Comparison of ENCODE assay signal across 10 cellular contexts in genomic region chr15:40040293-40040635, GRCh38. TPM values are rescaled to one million over a fixed set of nuclear protein-coding genes. Genes with fewer than 3 reads are reported as not detected.
DNase-seq lines count a peak whose midpoint lies in the region; ATAC-seq, FAIRE-seq and TF ChIP-seq lines count a peak whose summit lies in the region.
"Had no signal": no experiment of that assay in that cellular context is flagged by ENCODE, and none has a peak within 500 bp of the region (broad histone marks: within the 10 kb centered on the region; RNA-seq: fewer than 3 reads in every experiment).

No MANE protein-coding gene starts in this region.

- ATAC-seq in IMR-90 (ENCODE audit: low read depth) (no peak), K562 (no peak), natural killer cell (no peak), GM18511 (IDR thresholded peaks at IDR 0.05; ENCODE audit: unreplicated experiment) (no peak), HG03457 (IDR thresholded peaks at IDR 0.05; ENCODE audit: unreplicated experiment) (no peak)

- H4K8ac ChIP-seq in IMR-90 (ENCODE audit: low read depth in 2 of 2, low read length in 2 of 2): peak overlapping the region in 1 of 2 experiments; percentile 53; a peak in 1 of 4 replicates

- dilution Hi-C loops in IMR-90 (cut with HindIII; ENCODE audit: low sequenced_read_pairs, unreplicated experiment): no loop called here

- intact Hi-C loops in CD4-positive, alpha-beta memory T cell (cut with micrococcal nuclease): no loop called here
- intact Hi-C loops in IMR-90 (cut with micrococcal nuclease) (no loop called here), K562 (cut with micrococcal nuclease) (no loop called here), natural killer cell (cut with micrococcal nuclease) (no loop called here)

- POLR2A ChIA-PET in CD4-positive, alpha-beta memory T cell (lab: Charles Lee; ENCODE audit: partially characterized antibody): interaction anchor here (1.0 to 6.2 kb wide), 5 partner anchors 8 to 268 kb away, joined by 3 to 48 read pairs (median 16); partner anchors contain the start of genes BMF and PLCB2
- POLR2A ChIA-PET in IMR-90 (lab: Charles Lee; ENCODE audit: unreplicated experiment) (no interaction called here), K562 (lab: Yijun Ruan, JAX) (interaction anchor here (0.5 to 1.7 kb wide), 5 partner anchors 10 to 298 kb away, joined by 3 to 9 read pairs (median 4); partner anchors contain the start of gene FSIP1)

- no peaks in the 10 kb centered on the region for H3K9me3 Mint-ChIP-seq in CD4-positive, alpha-beta memory T cell
- no peaks in the 10 kb centered on the region for H3K9me3 Mint-ChIP-seq in natural killer cell

- no peak overlapping the region for H4K5ac ChIP-seq in IMR-90 (ENCODE audit: low read depth, low read length)

- H3K4me1 ChIP-seq in CD4-positive, alpha-beta memory T cell (ENCODE audit: insufficient read depth, low read length): peaks cover 31% of the 10 kb centered on the region
- H3K4me1 ChIP-seq in IMR-90 (ENCODE audit: control insufficient read depth, insufficient read depth, low read length) (peaks cover 3% of the 10 kb centered on the region; the same call in 1 of the 2 replicates), K562 (replicated peaks in 1 of 2; ENCODE audit: control insufficient read depth in 2 of 2, insufficient read depth in 2 of 2, low read length in 2 of 2) (peaks cover 12 to 22% of the 10 kb centered on the region in 2 experiments)

- peaks cover 24 to 34% of the 10 kb centered on the region in 2 donors for H3K36me3 Mint-ChIP-seq in CD4-positive, alpha-beta memory T cell
- peaks cover 13% of the 10 kb centered on the region for H3K36me3 Mint-ChIP-seq in natural killer cell

- H4K20me1 ChIP-seq in IMR-90 (ENCODE audit: insufficient read depth, low read length) (peaks cover 10% of the 10 kb centered on the region; the same call in 1 of the 2 replicates), K562 (replicated peaks; ENCODE audit: control insufficient read depth, insufficient read depth, low read length) (no peaks in the 10 kb centered on the region)

- H3K27ac ChIP-seq in CD4-positive, alpha-beta memory T cell (ENCODE audit: low read depth, low read length): no peak overlapping the region
- no peak overlapping the region for H3K27ac ChIP-seq in IMR-90 (ENCODE audit: insufficient read depth, low read length)
- peak overlapping the region; percentile 38; the same call in 2 of the 3 replicates for H3K27ac ChIP-seq in K562 (ENCODE audit: extremely low read depth, low read depth, low read length)

- no peak overlapping the region for H2BK120ac ChIP-seq in IMR-90 (ENCODE audit: low read depth, low read length)

- FAIRE-seq in K562 (lab: Jason Lieb, UNC): no peak

- TF ChIP-seq RAD21 in IMR-90 (IDR thresholded peaks at IDR 0.05; ENCODE audit: low read length) (no peak), K562 (CRISPR knock-in tag; conservative IDR thresholded peaks at IDR 0.05 in 1 of 2, IDR thresholded peaks at IDR 0.05 in 1 of 2) (no peak)

- H2AK9ac ChIP-seq in IMR-90 (replicated peaks; ENCODE audit: low read depth, low read length, poor library complexity): peak overlapping the region; percentile 67

- no peak overlapping the region for H4K91ac ChIP-seq in IMR-90 (ENCODE audit: insufficient read depth, low read depth, low read length)

- H2AFZ ChIP-seq in IMR-90 (replicated peaks; ENCODE audit: low read length, poor library complexity) (no peak overlapping the region), K562 (ENCODE audit: low read depth, low read length) (peak overlapping the region; percentile 10; the same call in 1 of the 2 replicates)

- DNase-seq in CD4-positive, alpha-beta memory T cell: no peak
- DNase-seq in IMR-90: no peak
- no peak for DNase-seq in K562 (ENCODE audit: extremely low read depth in 1 of 4, low spot score in 3 of 4)
- no peak for DNase-seq in natural killer cell
- no peak for DNase-seq in stimulated activated CD4-positive, alpha-beta T cell treated with anti-CD3 and anti-CD28 coated beads, Interleukin-12 subunit alpha, Interleukin-12 subunit beta, amount 100 ng/mL, for 4 hours
- no peak for DNase-seq in NAMALWA (ENCODE audit: low spot score)
- DNase-seq: activated effector memory CD4-positive, alpha-beta T cell treated with anti-CD3 and anti-CD28 coated beads, Interleukin-2, amount 50 U/mL, for 16 hours had no signal

- peaks cover 39% of the 10 kb centered on the region for H3K79me2 ChIP-seq in K562 (ENCODE audit: control insufficient read depth, insufficient read depth, low read length)

- BruUV-seq in IMR-90 (replicated peaks; lab: Mats Ljungman, UMichigan) (no TSS peak), K562 (replicated peaks; lab: Mats Ljungman, UMichigan) (no TSS peak)

- no peak for TF ChIP-seq EP300 in K562 (IDR thresholded peaks at IDR 0.05; ENCODE audit: low read length)

- peak overlapping the region; percentile 0; the same call in 1 of the 2 replicates for H3K4ac ChIP-seq in IMR-90 (ENCODE audit: low read depth, low read length)

- in situ Hi-C loops in IMR-90 (cut with MboI; ENCODE audit: low sequenced_read_pairs): loop anchor here (10.0 kb wide), 1 partner anchor 385 kb away; no protein-coding TSS in a partner anchor
- in situ Hi-C loops in K562 (cut with MboI): no loop called here

- no peaks in the 10 kb centered on the region for H3K27me3 ChIP-seq in CD4-positive, alpha-beta memory T cell (ENCODE audit: insufficient read depth, low read length)
- H3K27me3 ChIP-seq in IMR-90 (ENCODE audit: control insufficient read depth, insufficient read depth, low read length): no peaks in the 10 kb centered on the region
- no peaks in the 10 kb centered on the region for H3K27me3 ChIP-seq in K562 (ENCODE audit: control insufficient read depth in 2 of 2, insufficient read depth in 2 of 2, low read length in 2 of 2)

- H3K4me3 ChIP-seq in CD4-positive, alpha-beta memory T cell (ENCODE audit: low read length in 2 of 2): no peak overlapping the region
- H3K4me3 ChIP-seq in IMR-90 (ENCODE audit: insufficient read depth, low read depth, low read length) (no peak overlapping the region), K562 (peak overlapping the region; percentile 87)
- H3K4me3 ChIP-seq: lung had no signal

- H3K9ac ChIP-seq in IMR-90 (ENCODE audit: low read depth, low read length) (no peak overlapping the region), K562 (ENCODE audit: insufficient read depth in 1 of 2, low read depth in 2 of 2, low read length in 2 of 2) (peak overlapping the region; percentile 51 to 94; a peak in 3 of 4 replicates)

- no peaks in the 10 kb centered on the region for H3K27me3 Mint-ChIP-seq in CD4-positive, alpha-beta memory T cell
- H3K27me3 Mint-ChIP-seq in natural killer cell (ENCODE audit: low read depth in 2 of 2): no peaks in the 10 kb centered on the region

- H3K9me1 ChIP-seq in IMR-90 (ENCODE audit: insufficient read depth, low read length): 0 out of 2 replicates have a peak, but pooled peaks cover 4% of the 10 kb centered on the region
- no peaks in the 10 kb centered on the region for H3K9me1 ChIP-seq in K562 (ENCODE audit: control insufficient read depth, insufficient read depth, low read length)

- no peak overlapping the region for H2BK20ac ChIP-seq in IMR-90 (ENCODE audit: low read depth, low read length)

- H3K4me2 ChIP-seq in IMR-90 (ENCODE audit: low read depth, low read length): no peak overlapping the region; the same call in 1 of the 2 replicates
- H3K4me2 ChIP-seq in K562 (ENCODE audit: insufficient read depth, low read length): peak overlapping the region; percentile 68

- H3K27ac Mint-ChIP-seq in CD4-positive, alpha-beta memory T cell: peak overlapping the region; percentile 76 to 92 (median 87)
- peak overlapping the region; percentile 96 to 99 for H3K27ac Mint-ChIP-seq in natural killer cell

- H3K14ac ChIP-seq in IMR-90 (replicated peaks; ENCODE audit: low read depth, low read length): no peak overlapping the region

- no peak overlapping the region for H3K23ac ChIP-seq in IMR-90 (ENCODE audit: low read depth, low read length)

- no peaks in the 10 kb centered on the region for H3K9me3 ChIP-seq in CD4-positive, alpha-beta memory T cell (ENCODE audit: control insufficient read depth in 1 of 2, low read length in 2 of 2)
- no peaks in the 10 kb centered on the region for H3K9me3 ChIP-seq in IMR-90 (ENCODE audit: control insufficient read depth, insufficient read depth, low read length)
- no peaks in the 10 kb centered on the region for H3K9me3 ChIP-seq in K562 (replicated peaks; ENCODE audit: control insufficient read depth, insufficient read depth, low read depth, low read length)

- peaks cover 22% of the 10 kb centered on the region for H3K36me3 ChIP-seq in CD4-positive, alpha-beta memory T cell (ENCODE audit: insufficient read depth, low read length)
- H3K36me3 ChIP-seq in IMR-90 (ENCODE audit: control insufficient read depth, insufficient read depth, low read length): peaks cover 9% of the 10 kb centered on the region
- H3K36me3 ChIP-seq in K562 (ENCODE audit: control insufficient read depth, insufficient read depth, low read length): peaks cover 26% of the 10 kb centered on the region

- peaks cover 26 to 54% (median 39%) of the 10 kb centered on the region in 4 donors for H3K4me1 Mint-ChIP-seq in CD4-positive, alpha-beta memory T cell
- H3K4me1 Mint-ChIP-seq in natural killer cell: peaks cover 39 to 46% of the 10 kb centered on the region in 2 donors

- no peak overlapping the region for H3K18ac ChIP-seq in IMR-90 (ENCODE audit: low read depth, low read length)

- 78% methylated on average over 5 of the region's 6 CpGs; no CpG with 5 or more reads in 1 of the 2 experiments for WGBS in IMR-90 (ENCODE audit: extremely low coverage in 2 of 2, insufficient read length in 1 of 2), 2 experiments
- WGBS in K562 (ENCODE audit: insufficient coverage, low coverage, missing lambda C conversion rate): 36% methylated on average over 6 of the region's 6 CpGs

- no peak overlapping the region for H2BK5ac ChIP-seq in IMR-90 (ENCODE audit: low read depth, low read length, poor library complexity, severe bottlenecking)

- TF ChIP-seq POLR2A in IMR-90 (IDR thresholded peaks at IDR 0.05; ENCODE audit: low read depth, low read length): no peak
- TF ChIP-seq POLR2A in K562 (conservative IDR thresholded peaks at IDR 0.05): no peak

- H3K79me1 ChIP-seq in IMR-90 (ENCODE audit: low read depth in 1 of 2, low read length in 2 of 2): peaks cover 10 to 42% of the 10 kb centered on the region in 2 experiments

- no peak overlapping the region; the same call in 1 of the 2 replicates for H3K56ac ChIP-seq in IMR-90 (ENCODE audit: extremely low read depth, insufficient read depth, low read length)

- H2BK15ac ChIP-seq in IMR-90 (ENCODE audit: low read depth, low read length): no peak overlapping the region

- CTCF ChIA-PET in CD4-positive, alpha-beta memory T cell (lab: Charles Lee; ENCODE audit: partially characterized antibody): interaction anchor here (0.6 to 7.5 kb wide), 9 partner anchors 8 to 239 kb away, joined by 3 to 47 read pairs (median 9); partner anchors contain the start of gene BUB1B
- CTCF ChIA-PET in IMR-90 (lab: Yijun Ruan, JAX) (interaction anchor here (0.9 to 1.3 kb wide), 2 partner anchors 178 to 234 kb away, joined by 3 to 5 read pairs; no protein-coding TSS in a partner anchor), K562 (lab: Yijun Ruan, JAX; ENCODE audit: low intra/inter-chr PET ratio) (no interaction called here)

- peak overlapping the region; percentile 66 to 84 (median 72) for H3K4me3 Mint-ChIP-seq in CD4-positive, alpha-beta memory T cell
- peak overlapping the region; percentile 75 for H3K4me3 Mint-ChIP-seq in natural killer cell

- no peak for TF ChIP-seq CTCF in IMR-90 (conservative IDR thresholded peaks at IDR 0.05; ENCODE audit: low read depth, low read length)
- TF ChIP-seq CTCF in K562 (IDR thresholded peaks at IDR 0.05 in 2 of 3, conservative IDR thresholded peaks at IDR 0.05 in 1 of 3; ENCODE audit: insufficient read depth in 2 of 3, low read depth in 1 of 3, low read length in 3 of 3): no peak
- TF ChIP-seq CTCF in natural killer cell (IDR thresholded peaks at IDR 0.05): no peak

- H2AK5ac ChIP-seq in IMR-90 (ENCODE audit: low read depth, low read length): no peak overlapping the region; the same call in 1 of the 2 replicates

RNA-seq across cellular contexts. Expression of gene SRP14, which starts 1.3 kb away (rescaled TPM):
- 100 to 1,000 TPM; 118 to 120 TPM for total RNA-seq in CD4-positive, alpha-beta memory T cell
- polyA plus RNA-seq in CD4-positive, alpha-beta memory T cell: 1,000 to 10,000 TPM in 1 of 2 donors, 100 to 1,000 TPM in 1; 773 to 1,035 TPM
- 106 and 205 TPM in 2 replicates for total RNA-seq in IMR-90 (2012; rRNA removed)
- 295 and 296 TPM in 2 replicates for polyA plus RNA-seq in IMR-90 (2012; rRNA removed)
- polyA plus RNA-seq in IMR-90 (2012; cell fraction: cytosol; rRNA removed): 198 and 487 TPM in 2 replicates
- 41.4 and 203 TPM in 2 replicates for polyA plus RNA-seq in IMR-90 (2012; cell fraction: nucleus; rRNA removed; ENCODE audit: low replicate concordance)
- total RNA-seq in K562 (2011; cell fraction: chromatin; rRNA removed; ENCODE audit: low replicate concordance): 30.2 and 39.1 TPM in 2 replicates
- 32.4 and 37.0 TPM in 2 replicates for total RNA-seq in K562 (2011; cell fraction: nucleolus; rRNA removed)
- total RNA-seq in K562 (2011; cell fraction: nucleoplasm; rRNA removed): 49.5 and 55.9 TPM in 2 replicates
- total RNA-seq in K562 (2014; rRNA removed): 409 and 442 TPM in 2 replicates
- 165 and 189 TPM in 2 replicates for total RNA-seq in K562 (2014; rRNA removed; fragmentation: Illumina TruSeq; extraction: Trizol)
- total RNA-seq in K562 (2015; rRNA removed; fragmentation: Illumina TruSeq; extraction: Trizol): 167 and 189 TPM in 2 replicates
- 155 and 161 TPM in 2 replicates for total RNA-seq in K562 (2021)
- polyA plus RNA-seq in K562 (2011; rRNA removed): 353 and 402 TPM in 2 replicates
- polyA plus RNA-seq in K562 (2011; cell fraction: cytosol; rRNA removed): 142 and 212 TPM in 2 replicates
- polyA plus RNA-seq in K562 (2011; cell fraction: nucleus; rRNA removed): 80.9 and 136 TPM in 2 replicates
- 199 and 317 TPM in 2 replicates for polyA plus RNA-seq in K562 (2012)
- 314 and 378 TPM in 2 replicates for polyA plus RNA-seq in K562 (2014; fragmentation: Illumina TruSeq; extraction: Trizol)
- 1,000 to 10,000 TPM; 1,071 to 1,097 TPM for polyA plus RNA-seq in K562 (2014; fragmentation: Nextera tagmentation; extraction: Ambion mirVana)
- polyA plus RNA-seq in K562 (2014; rRNA removed): 657 and 689 TPM in 2 replicates
- polyA minus RNA-seq in K562 (2011; rRNA and poly(A)+ RNA removed): 128 and 133 TPM in 2 replicates
- polyA minus RNA-seq in K562 (2011; cell fraction: cytosol; rRNA and poly(A)+ RNA removed): 40.4 and 48.7 TPM in 2 replicates
- 28.3 and 45.9 TPM in 2 replicates for polyA minus RNA-seq in K562 (2011; cell fraction: nucleus; rRNA and poly(A)+ RNA removed)
- 100 to 1,000 TPM; 126 to 143 (median 127) TPM for total RNA-seq in natural killer cell
